In the genomic region with DNA sequence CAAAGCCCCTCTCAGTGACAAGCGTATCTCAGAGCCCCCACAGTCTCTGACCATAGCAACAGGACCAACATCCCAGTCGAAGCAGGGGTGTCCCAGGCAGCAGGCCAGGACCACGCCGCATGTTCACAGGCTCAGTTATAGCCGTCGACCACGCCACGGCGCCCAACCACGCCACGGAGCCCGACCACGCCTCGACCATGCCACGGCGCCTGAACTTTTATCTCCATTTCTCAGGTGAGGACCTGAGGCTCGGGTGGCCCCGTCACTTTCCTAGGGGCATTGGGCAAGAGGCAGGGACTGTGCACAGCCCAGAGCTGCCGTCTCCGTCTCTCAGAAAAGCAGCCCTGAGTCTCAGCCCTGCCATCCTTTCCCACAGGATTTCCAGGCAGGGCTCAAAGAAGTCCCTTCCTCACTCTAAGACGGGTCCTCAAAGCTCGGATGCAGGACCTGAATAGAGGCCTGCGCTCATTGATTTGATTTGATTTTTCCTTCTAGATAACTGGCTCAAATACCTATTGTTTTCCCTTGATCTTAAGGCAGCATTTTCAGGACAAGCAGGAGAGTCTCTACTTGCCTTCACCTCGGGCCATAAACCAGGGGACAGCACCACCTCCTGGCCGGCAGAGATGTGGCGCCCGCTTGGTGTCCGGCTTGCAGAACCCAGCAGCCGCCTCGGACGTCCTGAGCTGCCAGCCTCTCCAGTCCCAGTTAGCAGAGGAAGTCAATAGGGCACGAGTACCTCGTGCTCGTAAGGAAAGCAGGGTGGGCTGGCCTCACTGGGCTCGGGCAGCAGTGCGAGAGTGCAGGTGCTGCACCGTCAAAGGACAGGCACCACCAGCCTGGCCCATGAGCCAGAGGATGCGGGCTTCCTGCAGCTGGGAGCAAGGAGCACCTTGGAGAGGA, we compare ENCODE assay signal across 8 cellular contexts. TPM values are rescaled to one million over a fixed set of nuclear protein-coding genes. Genes with fewer than 3 reads are reported as not detected.
DNase-seq lines count a peak whose midpoint lies in the region; ATAC-seq, FAIRE-seq and TF ChIP-seq lines count a peak whose summit lies in the region.

No MANE protein-coding gene starts in this region.

- H3K27me3 ChIP-seq in endothelial cell of umbilical vein (ENCODE audit: control insufficient read depth in 2 of 2, insufficient read depth in 2 of 2, low read length in 2 of 2) (no peaks in the 10 kb centered on the region), stomach (peaks cover 0 to 20% (median 3%) of the 10 kb centered on the region in 3 donors)

- TF ChIP-seq POLR2A in endothelial cell of umbilical vein (IDR thresholded peaks at IDR 0.05; ENCODE audit: low read depth, low read length), result no peak
- no peak for TF ChIP-seq POLR2A in stomach (IDR thresholded peaks at IDR 0.05)

- no TSS peak for BruUV-seq in endothelial cell of umbilical vein (replicated peaks; lab: Mats Ljungman, UMichigan)

- CTCF ChIA-PET in endothelial cell of umbilical vein (lab: Charles Lee), result interaction anchor here (0.6 to 7.2 kb wide), 59 partner anchors 9 to 1205 kb away, joined by 3 to 108 read pairs (median 4); a partner anchor contains a TSS

- H2AFZ ChIP-seq in endothelial cell of umbilical vein (ENCODE audit: low read depth, low read length), result no peak overlapping the region

- TF ChIP-seq CTCF in endothelial cell of umbilical vein (IDR thresholded peaks at IDR 0.05; ENCODE audit: extremely low read depth in 1 of 2, insufficient read depth in 1 of 2, low read depth in 1 of 2, low read length in 2 of 2) (peak; percentile 92 to 94), stomach (IDR thresholded peaks at IDR 0.05) (peak in 5 of 7 experiments; percentile 64 to 87 (median 78))

- H3K4me3 ChIP-seq in endothelial cell of umbilical vein (replicated peaks in 1 of 3; ENCODE audit: insufficient read depth in 1 of 3, low read depth in 1 of 3, low read length in 3 of 3) (no peak overlapping the region), stomach (no peak overlapping the region)

- no peak for ATAC-seq in HG03196 (IDR thresholded peaks at IDR 0.05; ENCODE audit: unreplicated experiment)

- H3K4me1 ChIP-seq in endothelial cell of umbilical vein (ENCODE audit: control insufficient read depth, extremely low read depth, insufficient read depth, low read length) (peaks cover 4% of the 10 kb centered on the region), stomach (peaks cover 0 to 15% (median 10%) of the 10 kb centered on the region in 4 donors)

- no peaks in the 10 kb centered on the region for H3K36me3 ChIP-seq in endothelial cell of umbilical vein (ENCODE audit: control insufficient read depth in 2 of 2, extremely low read depth in 1 of 2, insufficient read depth in 2 of 2, low read length in 2 of 2)
- no peaks in the 10 kb centered on the region for H3K36me3 ChIP-seq in stomach

- no peak overlapping the region for H3K9ac ChIP-seq in endothelial cell of umbilical vein (replicated peaks; ENCODE audit: extremely low read depth, insufficient read depth, low read length)

- intact Hi-C loops in endothelial cell of umbilical vein (cut with micrococcal nuclease), result loop anchor here (1.0 to 10.0 kb wide), 7 partner anchors 75 to 715 kb away; no protein-coding TSS in a partner anchor
- intact Hi-C loops in stomach (cut with DNase I; ENCODE audit: low total_unique reads), result no loop called here

- TF ChIP-seq EP300 in stomach (IDR thresholded peaks at IDR 0.05), result no peak

- no peaks in the 10 kb centered on the region for H4K20me1 ChIP-seq in endothelial cell of umbilical vein (replicated peaks; ENCODE audit: control insufficient read depth, extremely low read depth, insufficient read depth, low read length)

- 44 to 59% (median 47%) methylated on average over 34 to 38 of the region's 38 CpGs for WGBS in stomach, 5 donors

- peak; percentile 96 for FAIRE-seq in endothelial cell of umbilical vein (lab: Jason Lieb, UNC)

- POLR2A ChIA-PET in endothelial cell of umbilical vein (lab: Charles Lee), result no interaction called here

- no peaks in the 10 kb centered on the region for H3K9me3 ChIP-seq in endothelial cell of umbilical vein (replicated peaks; ENCODE audit: control insufficient read depth, insufficient read depth, low read length)
- no peaks in the 10 kb centered on the region for H3K9me3 ChIP-seq in stomach

- no peak overlapping the region for H3K27ac ChIP-seq in endothelial cell of umbilical vein (ENCODE audit: insufficient read depth, low read depth, low read length)
- no peak overlapping the region for H3K27ac ChIP-seq in stomach

- no peaks in the 10 kb centered on the region for H3K79me2 ChIP-seq in endothelial cell of umbilical vein (ENCODE audit: control insufficient read depth, insufficient read depth, low read length)

- H3K9me1 ChIP-seq in endothelial cell of umbilical vein (replicated peaks; ENCODE audit: control insufficient read depth, extremely low read depth, insufficient read depth, low read length), result no peaks in the 10 kb centered on the region

- no peak overlapping the region for H3K4me2 ChIP-seq in endothelial cell of umbilical vein (ENCODE audit: insufficient read depth, low read length)

- DNase-seq in 8988T (peak; percentile 98), GF-D8 (lab: John Stamatoyannopoulos, UW) (peak; percentile 23), NCI-H1092 (lab: John Stamatoyannopoulos, UW) (peak; percentile 53), endothelial cell of umbilical vein (ENCODE audit: low read depth, low spot score) (peak; percentile 86), midbrain (lab: John Stamatoyannopoulos, UW) (peak; percentile 70), stomach (peak; percentile 73)
- DNase-seq in activated CD4-positive, alpha-beta T cell treated with anti-CD3 and anti-CD28 coated beads for 48 hours, result peak; percentile 70

- dilution Hi-C loops in endothelial cell of umbilical vein (cut with MboI; ENCODE audit: extremely low pct_ligation_motif_present, low sequenced_read_pairs), result no loop called here

TF ChIP-seq in endothelial cell of umbilical vein, 7 proteins besides CTCF, POLR2A, EP300 and RAD21:
- no peak for TF ChIP-seq MYC (IDR thresholded peaks at IDR 0.05; ENCODE audit: low read depth, low read length)
- TF ChIP-seq EZH2 (IDR thresholded peaks at IDR 0.05; ENCODE audit: borderline replicate concordance, low read depth, low read length, severe bottlenecking), result no peak

RNA-seq across cellular contexts. Expression of a gene that starts 38.8 kb away (rescaled TPM):
- total RNA-seq in endothelial cell of umbilical vein (4.8 and 6.6 TPM in 2 replicates), stomach (1 to 10 TPM in 1 of 5 donors, under 1 TPM in 1, not detected in 3; 0.55 to 4.3 TPM)
- polyA plus RNA-seq in endothelial cell of umbilical vein (4.0 and 6.1 TPM in 2 replicates), stomach (1 to 10 TPM; 2.4 to 4.9 (median 4.5) TPM)
- polyA plus RNA-seq in endothelial cell of umbilical vein (2011; cell fraction: cytosol; rRNA removed), result 3.0 and 3.3 TPM in 2 replicates
- 2.1 and 2.8 TPM in 2 replicates for polyA plus RNA-seq in endothelial cell of umbilical vein (2011; cell fraction: nucleus; rRNA removed)
- 2.3 and 7.3 TPM in 2 replicates for polyA plus RNA-seq in endothelial cell of umbilical vein (2012)
- polyA minus RNA-seq in endothelial cell of umbilical vein, result 2.3 and 2.4 TPM in 2 replicates
- 2.4 TPM for polyA minus RNA-seq in endothelial cell of umbilical vein (2011; cell fraction: cytosol; rRNA and poly(A)+ RNA removed)
- polyA minus RNA-seq in endothelial cell of umbilical vein (2011; cell fraction: nucleus; rRNA and poly(A)+ RNA removed), result 0.43 and 1.2 TPM in 2 replicates

Comparison
In these comparisons a context has a peak if more than half of its experiments do, and no peak if none do; other contexts are left out.
1. DNase-seq: peak in every context shown above with its lines; median percentile 98 in 8988T; 86 in endothelial cell of umbilical vein; 73 in stomach; 70 in activated CD4-positive, alpha-beta T cell treated with anti-CD3 and anti-CD28 coated beads for 48 hours; 70 in midbrain; 53 in NCI-H1092; 23 in GF-D8.